ENCODE assay signal across 9 cellular contexts in the genomic region with DNA sequence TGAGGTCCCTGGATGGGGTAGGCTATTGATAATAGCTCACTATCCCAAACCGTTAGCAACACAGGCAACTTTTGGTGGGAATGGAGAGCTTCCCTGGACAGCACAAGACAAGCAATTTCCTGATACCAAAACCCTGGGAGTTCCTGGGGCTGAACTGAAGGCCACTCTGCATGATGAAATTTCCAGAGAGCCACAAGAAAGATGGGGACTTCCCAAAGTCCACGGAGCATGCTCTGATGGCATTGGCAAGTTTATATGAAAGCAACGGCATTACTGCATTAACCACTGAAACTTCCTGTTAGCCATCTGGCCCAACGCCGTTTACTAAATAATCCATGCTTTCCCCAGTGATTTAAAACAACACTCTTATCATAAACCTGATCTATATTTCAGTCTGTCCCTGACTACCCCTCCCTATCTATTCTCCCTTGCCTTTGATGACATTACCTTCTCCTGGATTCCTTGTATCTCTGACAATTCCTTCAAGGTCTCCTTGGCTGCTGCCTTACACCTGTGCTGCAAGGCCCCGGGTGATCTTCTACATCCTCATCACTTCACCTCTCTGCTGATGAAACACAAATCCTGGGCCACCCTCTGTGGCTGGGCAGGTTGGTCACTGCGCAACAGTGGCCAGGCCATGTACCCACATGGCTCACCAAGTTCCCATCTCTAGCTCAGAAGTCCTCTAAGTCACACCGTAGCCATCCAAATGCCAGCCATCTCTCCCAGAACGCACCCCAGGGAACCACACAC.
A peak's percentile ranks its signal among the peaks of the same experiment; 100 is the strongest.
DNase-seq lines count a peak whose midpoint lies in the region; ATAC-seq and TF ChIP-seq lines count a peak whose summit lies in the region.
"Had no signal": no experiment of that assay in that cellular context is flagged by ENCODE, and none has a peak within 500 bp of the region (broad histone marks: within the 10 kb centered on the region; RNA-seq: fewer than 3 reads in every experiment).

No MANE protein-coding gene starts in this region.

- no peak overlapping the region for H3K4me2 ChIP-seq in PC-9

- ATAC-seq in GM21381 (IDR thresholded peaks at IDR 0.05; ENCODE audit: unreplicated experiment) (peak; percentile 79), HG03457 (IDR thresholded peaks at IDR 0.05; ENCODE audit: unreplicated experiment) (peak; percentile 70), right cardiac atrium (peak; percentile 45 to 47)

- no peaks in the 10 kb centered on the region for H3F3A ChIP-seq in PC-9 (ENCODE audit: insufficient read depth, low read depth)

- peaks cover 1% of the 10 kb centered on the region for H3K36me3 ChIP-seq in GM06990 (ENCODE audit: control insufficient read depth, insufficient read depth, low read length)
- no peaks in the 10 kb centered on the region for H3K36me3 ChIP-seq in PC-9 (ENCODE audit: low read depth)

- peak; percentile 57 for DNase-seq in GM06990 (ENCODE audit: extremely low read depth, insufficient read length)
- peak in 1 of 3 donors; percentile 36 for DNase-seq in right cardiac atrium
- DNase-seq in DMS 273 (lab: John Stamatoyannopoulos, UW; ENCODE audit: unreplicated experiment), result no peak
- no peak for DNase-seq in NCI-H226
- DNase-seq in NCI-H1105 (lab: John Stamatoyannopoulos, UW), result no peak
- no peak for DNase-seq in PC-9
- DNase-seq: Calu3 had no signal

- WGBS in right cardiac atrium, result 64% methylated on average over 9 of the region's 9 CpGs

- no peak overlapping the region for H2AFZ ChIP-seq in PC-9

- BruUV-seq in PC-9 (replicated peaks; lab: Mats Ljungman, UMichigan), result no TSS peak

- CTCF ChIA-PET in PC-9 (lab: Charles Lee), result no interaction called here

- intact Hi-C loops in right cardiac atrium (cut with DNase I) (no loop called here), PC-9 (cut with micrococcal nuclease; ENCODE audit: unreplicated experiment) (no loop called here)

- no peaks in the 10 kb centered on the region for H3K9me2 ChIP-seq in PC-9 (ENCODE audit: insufficient read depth)

- H3K79me2 ChIP-seq in PC-9 (ENCODE audit: low read depth), result no peaks in the 10 kb centered on the region

- no peak overlapping the region for H3K27ac ChIP-seq in right cardiac atrium (ENCODE audit: low read length)
- H3K27ac ChIP-seq in PC-9, result no peak overlapping the region

- H4K20me1 ChIP-seq in PC-9 (ENCODE audit: insufficient read depth), result no peaks in the 10 kb centered on the region

- TF ChIP-seq CTCF in GM06990 (IDR thresholded peaks at IDR 0.05; ENCODE audit: insufficient read depth, low read length, poor library complexity, severe bottlenecking) (no peak), PC-9 (conservative IDR thresholded peaks at IDR 0.05) (no peak)

- no peak overlapping the region; the same call in 1 of the 2 replicates for H3K4me3 ChIP-seq in GM06990 (replicated peaks; ENCODE audit: low read depth, low read length)
- no peak overlapping the region for H3K4me3 ChIP-seq in right cardiac atrium (ENCODE audit: low read length)
- no peak overlapping the region for H3K4me3 ChIP-seq in PC-9

- H3K27me3 ChIP-seq in GM06990 (replicated peaks; ENCODE audit: control insufficient read depth, insufficient read depth, low read length) (no peaks in the 10 kb centered on the region), right cardiac atrium (ENCODE audit: control insufficient read depth, insufficient read depth) (no peaks in the 10 kb centered on the region), PC-9 (ENCODE audit: insufficient read depth, low read depth) (peaks cover 67% of the 10 kb centered on the region)

- peaks cover 10% of the 10 kb centered on the region for H3K4me1 ChIP-seq in right cardiac atrium (ENCODE audit: control insufficient read depth, insufficient read depth, low read length)
- H3K4me1 ChIP-seq in PC-9 (replicated peaks; ENCODE audit: insufficient read depth), result no peaks in the 10 kb centered on the region

- no peaks in the 10 kb centered on the region for H3K9me3 ChIP-seq in right cardiac atrium (ENCODE audit: control insufficient read depth, low read length)
- H3K9me3 ChIP-seq in PC-9 (ENCODE audit: insufficient read depth, low read depth), result no peaks in the 10 kb centered on the region

- POLR2A ChIA-PET in PC-9 (lab: Charles Lee; ENCODE audit: unreplicated experiment), result no interaction called here
